Comparison of ENCODE assay signal across 1 cellular context in the genomic region with DNA sequence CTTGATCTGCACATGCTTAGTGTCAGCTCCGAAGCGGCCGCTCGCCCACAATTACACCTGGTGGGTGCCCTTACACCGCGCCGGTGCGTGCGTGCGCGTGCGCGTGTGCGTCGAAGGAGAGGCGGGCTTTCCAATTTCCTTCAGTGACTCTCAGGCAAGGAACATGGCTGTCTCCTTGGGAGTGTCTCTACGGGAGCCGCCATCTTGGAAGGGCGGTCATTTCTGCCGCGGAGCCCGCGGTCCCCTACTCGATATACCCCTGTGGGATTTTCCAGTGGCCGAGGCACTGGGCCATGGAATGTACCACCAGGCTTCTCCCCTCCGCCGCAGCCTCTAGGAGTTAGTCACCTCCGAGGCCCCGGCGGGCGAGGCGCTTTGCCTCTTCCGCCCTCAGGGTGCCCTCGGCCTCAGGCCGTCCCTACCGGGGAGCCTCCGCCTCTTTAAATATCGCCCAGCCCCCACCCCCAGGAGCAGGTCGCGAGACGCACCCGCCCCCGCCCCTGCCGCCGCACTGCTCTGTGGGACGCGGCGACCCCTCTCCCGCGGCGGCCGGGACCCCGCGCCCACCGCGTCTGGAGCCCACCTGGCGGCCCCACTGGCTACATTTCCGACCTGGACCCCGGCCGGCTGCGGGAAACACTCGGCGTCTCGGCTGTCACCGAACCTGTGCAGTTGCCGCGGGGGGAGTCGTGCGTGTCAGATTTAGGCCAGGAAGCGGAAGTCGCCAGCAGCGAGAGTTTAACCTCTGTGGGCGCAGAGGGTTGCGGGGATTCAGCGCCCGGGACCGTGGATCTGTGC.
TF ChIP-seq lines count a peak whose summit lies in the region.

A gene (minus strand): TSS at position 711 of the 798 bp plus-strand sequence. CDS start 15,741 bp downstream, outside the sequence.

TF ChIP-seq in H1, 55 proteins besides CTCF, POLR2A, EP300 and RAD21 (continued from another document):
- TF ChIP-seq, protein P1, sequence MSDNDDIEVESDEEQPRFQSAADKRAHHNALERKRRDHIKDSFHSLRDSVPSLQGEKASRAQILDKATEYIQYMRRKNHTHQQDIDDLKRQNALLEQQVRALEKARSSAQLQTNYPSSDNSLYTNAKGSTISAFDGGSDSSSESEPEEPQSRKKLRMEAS (IDR thresholded peaks at IDR 0.05): peak; percentile 59
- TF ChIP-seq SIN3A (conservative IDR thresholded peaks at IDR 0.05 in 1 of 2, IDR thresholded peaks at IDR 0.05 in 1 of 2; ENCODE audit: low read depth in 1 of 2, low read length in 2 of 2): 0 out of 4 replicates have a peak, but pooled peaks of 1 of the 2 experiments have one; percentile 54
- TF ChIP-seq CTBP2 (IDR thresholded peaks at IDR 0.05; ENCODE audit: borderline replicate concordance, insufficient read depth, insufficient read length, low read length): no peak
- no peak for TF ChIP-seq RFX5 (IDR thresholded peaks at IDR 0.05; ENCODE audit: borderline replicate concordance, low read depth, low read length)
- peak; percentile 70 for TF ChIP-seq TAF1 (IDR thresholded peaks at IDR 0.05; ENCODE audit: low read depth, low read length)
- peak; percentile 65; the same call in 1 of the 2 replicates for TF ChIP-seq POLR2AphosphoS5 (IDR thresholded peaks at IDR 0.05; ENCODE audit: low read depth, low read length)
- no peak for TF ChIP-seq RNF2 (IDR thresholded peaks at IDR 0.05; ENCODE audit: borderline replicate concordance, low read depth, low read length, missing control alignments, poor library complexity, severe bottlenecking)
- TF ChIP-seq NRF1 (IDR thresholded peaks at IDR 0.05; ENCODE audit: low read depth, low read length): peak; percentile 50
- TF ChIP-seq JUND (IDR thresholded peaks at IDR 0.05; ENCODE audit: low read length): no peak
